18 cellular contexts compared by ENCODE assay signal in genomic region chr10:119714484-119714816, GRCh38.
"Had no signal": no experiment of that assay in that cellular context is flagged by ENCODE, and none has a peak within 500 bp of the region (broad histone marks: within the 10 kb centered on the region; RNA-seq: fewer than 3 reads in every experiment).

No MANE protein-coding gene starts in this region.

- H3K4me3 ChIP-seq: body of pancreas, coronary artery, esophagus muscularis mucosa, right atrium auricular region, SJSA1, smooth muscle cell had no signal

- H3K4me3 Mint-ChIP-seq: activated CD4-positive, alpha-beta memory T cell treated with anti-CD3 and anti-CD28 coated beads for 36 hours; activated naive CD8-positive, alpha-beta T cell; activated T-cell treated with anti-CD3 and anti-CD28 coated beads, Interleukin-2, amount 50 U/mL, for 4 hours; central memory CD8-positive, alpha-beta T cell; type B pancreatic cell had no signal

- H3K9me3 ChIP-seq: body of pancreas, esophagus muscularis mucosa, right atrium auricular region, SJSA1 had no signal

- H3K4me1 ChIP-seq: body of pancreas, right atrium auricular region, SJSA1 had no signal

- H3K9me3 Mint-ChIP-seq: central memory CD8-positive, alpha-beta T cell; type B pancreatic cell had no signal

- H3K36me3 Mint-ChIP-seq: type B pancreatic cell had no signal

- H3K4me1 Mint-ChIP-seq: central memory CD8-positive, alpha-beta T cell had no signal

- H3K27me3 Mint-ChIP-seq: activated CD4-positive, alpha-beta memory T cell treated with anti-CD3 and anti-CD28 coated beads for 36 hours; activated naive CD8-positive, alpha-beta T cell; central memory CD8-positive, alpha-beta T cell; type B pancreatic cell had no signal

- H3K27ac Mint-ChIP-seq: activated CD4-positive, alpha-beta memory T cell treated with anti-CD3 and anti-CD28 coated beads for 36 hours; activated naive CD8-positive, alpha-beta T cell; type B pancreatic cell had no signal

- DNase-seq: activated CD4-positive, alpha-beta memory T cell treated with anti-CD3 and anti-CD28 coated beads for 36 hours; activated CD4-positive, alpha-beta T cell treated with anti-CD3 and anti-CD28 coated beads for 1 hour; activated effector memory CD4-positive, alpha-beta T cell treated with anti-CD3 and anti-CD28 coated beads, Interleukin-2, amount 50 U/mL, for 16 hours; activated T-cell treated with anti-CD3 and anti-CD28 coated beads, Interleukin-2, amount 50 U/mL, for 4 hours; amygdala; body of pancreas; effector CD4-positive, alpha-beta T cell; stimulated activated CD4-positive, alpha-beta T cell treated with anti-CD3 and anti-CD28 coated beads, Interleukin-4, amount 100 ng/mL, for 4 hours; stimulated activated CD8-positive, alpha-beta memory T cell treated with anti-CD3 and anti-CD28 coated beads, Interleukin-4, amount 100 ng/mL, for 48 hours; stimulated activated naive CD8-positive, alpha-beta T cell treated with anti-CD3 and anti-CD28 coated beads, Interleukin-15, Interleukin-2, amounts not matched to agents 100 U/mL and 50 U/mL, for 24 hours had no signal

- H3K4me2 ChIP-seq: smooth muscle cell had no signal

- H3K27me3 ChIP-seq: body of pancreas, esophagus muscularis mucosa, right atrium auricular region, SJSA1 had no signal

- H3K27ac ChIP-seq: body of pancreas, coronary artery, esophagus muscularis mucosa, right atrium auricular region, SJSA1 had no signal

- H3K36me3 ChIP-seq: esophagus muscularis mucosa, right atrium auricular region, SJSA1 had no signal
